ENCODE assay signal across 9 cellular contexts in genomic region chr1:245085508-245086095, GRCh38.
DNase-seq lines count a peak whose midpoint lies in the region; ATAC-seq and TF ChIP-seq lines count a peak whose summit lies in the region.
"Had no signal": no experiment of that assay in that cellular context is flagged by ENCODE, and none has a peak within 500 bp of the region (broad histone marks: within the 10 kb centered on the region; RNA-seq: fewer than 3 reads in every experiment).

No MANE protein-coding gene starts in this region.

- H3K9me3 ChIP-seq in OCI-LY7 (ENCODE audit: low read length) (no peaks in the 10 kb centered on the region), testis (no peaks in the 10 kb centered on the region)
- H3K9me3 ChIP-seq: gastroesophageal sphincter had no signal

- peak; percentile 46 for ATAC-seq in GM21381 (IDR thresholded peaks at IDR 0.05; ENCODE audit: unreplicated experiment)
- ATAC-seq: gastroesophageal sphincter had no signal

- POLR2A ChIA-PET in OCI-LY7 (lab: Charles Lee) = interaction anchor here (0.5 to 1.2 kb wide), 2 partner anchors 28 to 913 kb away, joined by 3 read pairs; no protein-coding TSS in a partner anchor

- CTCF ChIA-PET in OCI-LY7 (lab: Charles Lee; ENCODE audit: unreplicated experiment) = no interaction called here

- H4K20me1 ChIP-seq in OCI-LY7 (ENCODE audit: insufficient read depth, low read length) = no peaks in the 10 kb centered on the region

- H3K4me3 ChIP-seq in AG10803 (ENCODE audit: low read length) (no peak overlapping the region), OCI-LY7 (ENCODE audit: low read depth, low read length, poor library complexity, severe bottlenecking) (no peak overlapping the region), fibroblast of the aortic adventitia (ENCODE audit: low read depth, low read length) (no peak overlapping the region), testis (no peak overlapping the region)
- H3K4me3 ChIP-seq: gastroesophageal sphincter had no signal

- TSS peak; percentile 36 for BruUV-seq in OCI-LY7 (replicated peaks; lab: Mats Ljungman, UMichigan)

- H3K4me1 ChIP-seq in OCI-LY7 (ENCODE audit: insufficient read depth, low read length, poor library complexity, severe bottlenecking) = no peaks in the 10 kb centered on the region
- H3K4me1 ChIP-seq in testis = no peaks in the 10 kb centered on the region
- H3K4me1 ChIP-seq: gastroesophageal sphincter had no signal

- no peak for TF ChIP-seq POLR2A in testis (IDR thresholded peaks at IDR 0.05)

- intact Hi-C loops in OCI-LY7 (cut with micrococcal nuclease; ENCODE audit: unreplicated experiment) (no loop called here), testis (cut with DNase I; ENCODE audit: low total_unique reads) (no loop called here), posterior vena cava (cut with DNase I) (no loop called here)

- no peaks in the 10 kb centered on the region for H3K27me3 ChIP-seq in testis
- H3K27me3 ChIP-seq: gastroesophageal sphincter had no signal

- H3K4me2 ChIP-seq in OCI-LY7 (ENCODE audit: low read length) = no peak overlapping the region

- H3K36me3 ChIP-seq in OCI-LY7 (ENCODE audit: insufficient read depth, low read length) (no peaks in the 10 kb centered on the region), testis (ENCODE audit: low read depth, missing control alignments) (no peaks in the 10 kb centered on the region)

- no peaks in the 10 kb centered on the region for H3K9me2 ChIP-seq in OCI-LY7 (ENCODE audit: insufficient read depth, low read length)

- H3K79me2 ChIP-seq in OCI-LY7 (ENCODE audit: insufficient read depth, low read depth, low read length) = no peaks in the 10 kb centered on the region

- TF ChIP-seq CTCF in AG10803 (conservative IDR thresholded peaks at IDR 0.05; ENCODE audit: low read length) (peak; percentile 46), OCI-LY7 (conservative IDR thresholded peaks at IDR 0.05; ENCODE audit: low read length) (no peak), fibroblast of the aortic adventitia (IDR thresholded peaks at IDR 0.05; ENCODE audit: insufficient read depth, low read length) (peak; percentile 50), testis (IDR thresholded peaks at IDR 0.05) (no peak)

- WGBS in testis, 2 donors = 95 to 96% methylated on average over 9 of the region's 9 CpGs

- H2AFZ ChIP-seq in OCI-LY7 (ENCODE audit: low read length) = no peak overlapping the region

- peak; percentile 97 for DNase-seq in AG10803 (ENCODE audit: low read depth)
- no peak for DNase-seq in OCI-LY7 (ENCODE audit: low spot score)
- DNase-seq in fibroblast of the aortic adventitia (ENCODE audit: low read depth) = peak; percentile 93
- no peak for DNase-seq in testis
- DNase-seq in NCI-H510A treated with DMSO at 0.1 percent for 48 hours (lab: John Stamatoyannopoulos, UW) = no peak
- no peak for DNase-seq in NCI-H69 (lab: John Stamatoyannopoulos, UW)
- DNase-seq in posterior vena cava (ENCODE audit: low spot score) = no peak

- no peak overlapping the region for H3K27ac ChIP-seq in OCI-LY7 (ENCODE audit: low read depth, low read length, poor library complexity, severe bottlenecking)
- H3K27ac ChIP-seq in testis = no peak overlapping the region
- H3K27ac ChIP-seq: gastroesophageal sphincter had no signal

Comparison
In these comparisons a context has a peak if more than half of its experiments do, and no peak if none do; other contexts are left out.
1. DNase-seq: peak in AG10803 (single experiment) and fibroblast of the aortic adventitia (single experiment); none in OCI-LY7 (single experiment), testis (single experiment), NCI-H510A treated with DMSO at 0.1 percent for 48 hours (single experiment), NCI-H69 (single experiment) and posterior vena cava (single experiment).
2. CTCF ChIP-seq: peak in AG10803 (single experiment) and fibroblast of the aortic adventitia (single experiment); none in OCI-LY7 (single experiment) and testis (0 of 3).